Comparison of ENCODE assay signal across 1 cellular context in genomic region chr12:122348505-122348904, GRCh38.
TF ChIP-seq lines count a peak whose summit lies in the region.

No MANE protein-coding gene starts in this region.

TF ChIP-seq in K562, 482 proteins besides CTCF, POLR2A, EP300 and RAD21 (continued from another document):
- TF ChIP-seq PBX2 (CRISPR knock-in tag; IDR thresholded peaks at IDR 0.05; ENCODE audit: low read depth) (no peak), PBX2 (tag; conservative IDR thresholded peaks at IDR 0.05; ENCODE audit: low read depth) (peak; percentile 29; the same call in 1 of the 2 replicates), ZNF184 (CRISPR knock-in tag; IDR thresholded peaks at IDR 0.05) (no peak), ZBTB26 (CRISPR knock-in tag; IDR thresholded peaks at IDR 0.05) (no peak), ZNF76 (CRISPR knock-in tag; IDR thresholded peaks at IDR 0.05; ENCODE audit: borderline replicate concordance) (no peak), EHMT2 (IDR thresholded peaks at IDR 0.05) (no peak), ZC3H8 (IDR thresholded peaks at IDR 0.05) (no peak), RBM17 (IDR thresholded peaks at IDR 0.05; ENCODE audit: borderline replicate concordance, low read depth, low read length) (no peak)
